Comparison of ENCODE assay signal across 1 cellular context in the genomic region with DNA sequence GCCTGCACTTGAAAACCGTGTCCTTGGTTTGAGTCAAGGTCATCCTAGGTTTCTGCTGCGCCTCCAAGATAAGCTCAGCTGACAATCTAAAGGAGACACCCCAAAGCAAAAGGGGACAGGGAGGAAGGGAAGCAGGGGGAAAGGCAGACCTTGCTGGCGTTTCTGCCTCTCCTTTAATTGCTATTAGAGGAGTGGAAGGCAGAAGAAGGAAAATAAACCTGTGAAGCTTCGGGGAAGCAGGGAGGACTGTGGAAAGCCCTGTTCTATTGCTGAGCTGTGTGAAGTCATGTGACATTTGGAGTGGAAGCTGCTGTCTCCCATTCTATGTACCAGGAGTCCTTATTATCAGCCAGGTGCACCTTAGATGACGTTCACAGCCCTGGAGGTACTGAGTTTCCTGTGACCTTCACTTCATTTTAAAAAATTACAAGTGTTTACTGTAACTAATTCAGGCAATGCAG.
TF ChIP-seq lines count a peak whose summit lies in the region.

No MANE protein-coding gene starts in this region.

TF ChIP-seq in IMR-90, 13 proteins besides CTCF, POLR2A, EP300 and RAD21:
- TF ChIP-seq BHLHE40 (IDR thresholded peaks at IDR 0.05; ENCODE audit: low read depth, low read length) (no peak), MAFK (IDR thresholded peaks at IDR 0.05; ENCODE audit: low read depth, low read length) (no peak), RCOR1 (IDR thresholded peaks at IDR 0.05; ENCODE audit: insufficient replicate concordance, low read length) (no peak)
